1 cellular context compared by ENCODE assay signal in genomic region chr9:97076731-97077464, GRCh38. TPM values are rescaled to one million over a fixed set of nuclear protein-coding genes. Genes with fewer than 3 reads are reported as not detected.
"Had no signal": no experiment of that assay in that cellular context is flagged by ENCODE, and none has a peak within 500 bp of the region (broad histone marks: within the 10 kb centered on the region; RNA-seq: fewer than 3 reads in every experiment).

No MANE protein-coding gene starts in this region.

RNA-seq across cellular contexts. Expression of gene CTSV, which starts 38.0 kb away (rescaled TPM):
- total RNA-seq: Right ventricle myocardium superior had no signal
